11 cellular contexts compared by ENCODE assay signal in genomic region chr6:11241793-11242201, GRCh38. TPM values are rescaled to one million over a fixed set of nuclear protein-coding genes. Genes with fewer than 3 reads are reported as not detected.
DNase-seq lines count a peak whose midpoint lies in the region; ATAC-seq and TF ChIP-seq lines count a peak whose summit lies in the region.
"Had no signal": no experiment of that assay in that cellular context is flagged by ENCODE, and none has a peak within 500 bp of the region (broad histone marks: within the 10 kb centered on the region; RNA-seq: fewer than 3 reads in every experiment).

No MANE protein-coding gene starts in this region.

- H3K4me3 ChIP-seq in GM23248 (no peak overlapping the region), coronary artery (no peak overlapping the region)

- H3K9me3 ChIP-seq in GM23248 (ENCODE audit: low read depth) = no peaks in the 10 kb centered on the region

- H3F3A ChIP-seq in GM23248 (ENCODE audit: insufficient read depth) = peaks cover 12% of the 10 kb centered on the region; the same call in 1 of the 2 replicates

- H3K36me3 ChIP-seq in GM23248 (ENCODE audit: low read depth) = no peaks in the 10 kb centered on the region

- H2AFZ ChIP-seq in GM23248 = no peak overlapping the region

- in situ Hi-C loops in GM23248 (cut with MboI) = no loop called here

- whole genome bisulfite sequencing in GM23248 (ENCODE audit: low coverage in 1 of 2, low lambda C conversion rate in 2 of 2, missing lambda C conversion rate in 2 of 2), 2 experiments = 19 to 27% methylated on average over 17 of the region's 17 CpGs

- H3K9ac ChIP-seq in GM23248 = no peak overlapping the region

- no peak overlapping the region for H3K4me2 ChIP-seq in GM23248 (ENCODE audit: unreplicated experiment)

- DNase-seq in GM23248 (peak; percentile 67), coronary artery (ENCODE audit: low spot score) (peak; percentile 86), inferior parietal cortex (ENCODE audit: extremely low spot score) (peak; percentile 42), renal cortical epithelial cell (ENCODE audit: low read depth) (peak; percentile 47), T-helper 2 cell (no peak), left colon (no peak)
- DNase-seq in activated CD4-positive, alpha-beta T cell treated with anti-CD3 and anti-CD28 coated beads for 4 hours = no peak
- DNase-seq: dermis blood vessel endothelial cell, naive B cell had no signal

- H4K20me1 ChIP-seq in GM23248 (ENCODE audit: insufficient read depth) = no peaks in the 10 kb centered on the region

- ATAC-seq in left colon (no peak), GM21717 (IDR thresholded peaks at IDR 0.05; ENCODE audit: unreplicated experiment) (no peak)

- H3K4me1 ChIP-seq in GM23248 (ENCODE audit: insufficient read depth) = peaks cover 15% of the 10 kb centered on the region

- H3K27me3 ChIP-seq in GM23248 (replicated peaks; ENCODE audit: insufficient read depth) = no peaks in the 10 kb centered on the region

- H3K79me2 ChIP-seq in GM23248 (ENCODE audit: insufficient read depth) = no peaks in the 10 kb centered on the region

- H3K9me2 ChIP-seq in GM23248 (ENCODE audit: insufficient read depth) = no peaks in the 10 kb centered on the region

- intact Hi-C loops in left colon (cut with DNase I, micrococcal nuclease) = no loop called here

- TF ChIP-seq CTCF in coronary artery (IDR thresholded peaks at IDR 0.05) = peak; percentile 82

- no peak overlapping the region for H3K27ac ChIP-seq in GM23248
- H3K27ac ChIP-seq in coronary artery = peak overlapping the region; percentile 51 to 76
- H3K27ac ChIP-seq: RWPE1 had no signal

RNA-seq across cellular contexts. Expression of gene NEDD9, which starts 9.3 kb away (rescaled TPM):
- 4.2 and 4.3 TPM in 2 replicates for total RNA-seq in GM23248 (2014; rRNA removed; shearing (Covaris generic))
- polyA plus RNA-seq in GM23248 (2016; fragmentation: Nextera tagmentation; extraction: Ambion mirVana) = 2.9 and 3.0 TPM in 2 replicates
- total RNA-seq in renal cortical epithelial cell (86.7 and 131 TPM in 2 replicates), left colon (10 to 100 TPM; 58.9 to 84.8 TPM)

Comparison
In these comparisons a context has a peak if more than half of its experiments do, and no peak if none do; other contexts are left out.
1. DNase-seq: peak in GM23248 (single experiment), coronary artery (single experiment), inferior parietal cortex (single experiment) and renal cortical epithelial cell (single experiment); none in activated CD4-positive, alpha-beta T cell treated with anti-CD3 and anti-CD28 coated beads for 4 hours (0 of 2), T-helper 2 cell (0 of 5) and left colon (0 of 2).
2. RNA of gene NEDD9, which starts 9.3 kb away (total RNA-seq): 86.7 to 131 TPM in renal cortical epithelial cell and 58.9 to 84.8 TPM in left colon; 4.2 to 4.3 TPM in GM23248; every median in the first group is over 10 times any median in the second.